10 cellular contexts compared by ENCODE assay signal in the genomic region with DNA sequence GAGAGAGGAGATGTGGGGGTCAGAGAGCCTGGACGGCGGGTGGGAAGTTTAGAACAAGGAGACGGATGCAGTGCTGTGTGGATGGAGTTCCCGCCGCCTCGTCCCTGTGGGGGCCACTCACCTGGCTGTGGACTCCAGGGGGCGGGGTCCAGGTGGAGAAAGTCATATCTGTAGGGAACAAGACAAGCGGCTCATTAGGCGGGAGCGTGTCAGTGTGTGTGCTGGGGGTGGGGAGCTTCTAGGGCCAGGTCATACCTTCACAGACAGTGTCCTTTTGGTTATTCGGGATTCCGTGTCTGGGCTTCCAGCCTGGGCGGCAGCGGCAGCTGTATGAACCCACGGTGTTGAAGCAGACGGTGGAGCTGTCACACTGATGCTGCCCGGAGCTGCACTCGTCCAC. TPM values are rescaled to one million over a fixed set of nuclear protein-coding genes. Genes with fewer than 3 reads are reported as not detected.
DNase-seq lines count a peak whose midpoint lies in the region; ATAC-seq, FAIRE-seq and TF ChIP-seq lines count a peak whose summit lies in the region.
"Not testable (repeated sequence)": the region's sequence is repeated elsewhere in the genome, so short reads cannot be mapped to it uniquely, and the experiment has no call there.
"Had no signal": no experiment of that assay in that cellular context is flagged by ENCODE, and none has a peak within 500 bp of the region (broad histone marks: within the 10 kb centered on the region; RNA-seq: fewer than 3 reads in every experiment).

No MANE protein-coding gene starts in this region.

- FAIRE-seq in GM12892 (lab: Jason Lieb, UNC): peak; percentile 60

- not testable (repeated sequence) for H3K9me3 Mint-ChIP-seq in activated naive CD4-positive, alpha-beta T cell treated with anti-CD3 and anti-CD28 coated beads for 36 hours; dendritic cell treated with granulocyte-macrophage colony-stimulating factor and Interleukin-4, amounts not matched to agents 40 ng/mL and 50 ng/mL, for 4 days; natural killer cell treated with Interleukin-12 subunit alpha and Interleukin-12 subunit beta and Interleukin-15 and Interleukin-18, amount 100 ng/mL, for 72 hours; stimulated activated memory B cell treated with anti-CD40 and anti-IgM and Interleukin-4, amounts not matched to agents 10 μg/mL and 1 μg/mL and 100 μg/mL, for 72 hours

- not testable (repeated sequence) for H3K4me3 ChIP-seq in lower lobe of right lung

- H3K27me3 ChIP-seq in lower lobe of right lung (ENCODE audit: low read depth): not testable (repeated sequence)

- H3K4me3 Mint-ChIP-seq in activated naive CD4-positive, alpha-beta T cell treated with anti-CD3 and anti-CD28 coated beads for 36 hours; dendritic cell treated with granulocyte-macrophage colony-stimulating factor and Interleukin-4, amounts not matched to agents 40 ng/mL and 50 ng/mL, for 4 days; natural killer cell treated with Interleukin-12 subunit alpha and Interleukin-12 subunit beta and Interleukin-15 and Interleukin-18, amount 100 ng/mL, for 72 hours; stimulated activated memory B cell treated with anti-CD40 and anti-IgM and Interleukin-4, amounts not matched to agents 10 μg/mL and 1 μg/mL and 100 μg/mL, for 72 hours: not testable (repeated sequence)

- not testable (repeated sequence) for H3K36me3 ChIP-seq in lower lobe of right lung

- H3K4me1 Mint-ChIP-seq in activated naive CD4-positive, alpha-beta T cell treated with anti-CD3 and anti-CD28 coated beads for 36 hours (ENCODE audit: low read depth); natural killer cell treated with Interleukin-12 subunit alpha and Interleukin-12 subunit beta and Interleukin-15 and Interleukin-18, amount 100 ng/mL, for 72 hours (ENCODE audit: low read depth in 2 of 2); stimulated activated memory B cell treated with anti-CD40 and anti-IgM and Interleukin-4, amounts not matched to agents 10 μg/mL and 1 μg/mL and 100 μg/mL, for 72 hours: not testable (repeated sequence)
- H3K4me1 Mint-ChIP-seq in dendritic cell treated with granulocyte-macrophage colony-stimulating factor and Interleukin-4, amounts not matched to agents 40 ng/mL and 50 ng/mL, for 4 days (ENCODE audit: low read depth): peaks cover 70% of the 10 kb centered on the region

- TF ChIP-seq POLR2A in GM12892 (IDR thresholded peaks at IDR 0.05; ENCODE audit: low read depth, low read length): not testable (repeated sequence)

- CTCF ChIA-PET in activated naive CD4-positive, alpha-beta T cell treated with anti-CD3 and anti-CD28 coated beads for 36 hours (lab: Charles Lee): interaction anchor here (0.6 kb wide), 2 partner anchors 11 to 367 kb away, joined by 4 to 5 read pairs; no protein-coding TSS in a partner anchor

- ATAC-seq in lower lobe of right lung: peak; percentile 45 to 50
- ATAC-seq in natural killer cell treated with Interleukin-12 subunit alpha and Interleukin-12 subunit beta and Interleukin-15 and Interleukin-18, amount 100 ng/mL, for 72 hours: peak; percentile 24 to 25
- not testable (repeated sequence) for ATAC-seq in stimulated activated memory B cell treated with anti-CD40 and anti-IgM and Interleukin-4, amounts not matched to agents 10 μg/mL and 1 μg/mL and 100 μg/mL, for 72 hours

- H3K27ac ChIP-seq in lower lobe of right lung: not testable (repeated sequence)

- peak overlapping the region; percentile 46 for H3K27ac Mint-ChIP-seq in activated naive CD4-positive, alpha-beta T cell treated with anti-CD3 and anti-CD28 coated beads for 36 hours
- H3K27ac Mint-ChIP-seq in dendritic cell treated with granulocyte-macrophage colony-stimulating factor and Interleukin-4, amounts not matched to agents 40 ng/mL and 50 ng/mL, for 4 days: peak overlapping the region; percentile 74
- H3K27ac Mint-ChIP-seq in natural killer cell treated with Interleukin-12 subunit alpha and Interleukin-12 subunit beta and Interleukin-15 and Interleukin-18, amount 100 ng/mL, for 72 hours: not testable (repeated sequence)
- peak overlapping the region; percentile 57 for H3K27ac Mint-ChIP-seq in stimulated activated memory B cell treated with anti-CD40 and anti-IgM and Interleukin-4, amounts not matched to agents 10 μg/mL and 1 μg/mL and 100 μg/mL, for 72 hours

- not testable (repeated sequence) for TF ChIP-seq CTCF in lower lobe of right lung (IDR thresholded peaks at IDR 0.05)

- not testable (repeated sequence) for H3K36me3 Mint-ChIP-seq in activated naive CD4-positive, alpha-beta T cell treated with anti-CD3 and anti-CD28 coated beads for 36 hours (ENCODE audit: low read depth); natural killer cell treated with Interleukin-12 subunit alpha and Interleukin-12 subunit beta and Interleukin-15 and Interleukin-18, amount 100 ng/mL, for 72 hours
- peaks cover 100% of the 10 kb centered on the region for H3K36me3 Mint-ChIP-seq in dendritic cell treated with granulocyte-macrophage colony-stimulating factor and Interleukin-4, amounts not matched to agents 40 ng/mL and 50 ng/mL, for 4 days (ENCODE audit: low read depth)
- peaks cover 20% of the 10 kb centered on the region for H3K36me3 Mint-ChIP-seq in stimulated activated memory B cell treated with anti-CD40 and anti-IgM and Interleukin-4, amounts not matched to agents 10 μg/mL and 1 μg/mL and 100 μg/mL, for 72 hours

- H3K27me3 Mint-ChIP-seq in activated naive CD4-positive, alpha-beta T cell treated with anti-CD3 and anti-CD28 coated beads for 36 hours (ENCODE audit: low read depth): peaks cover 24% of the 10 kb centered on the region
- not testable (repeated sequence) for H3K27me3 Mint-ChIP-seq in dendritic cell treated with granulocyte-macrophage colony-stimulating factor and Interleukin-4, amounts not matched to agents 40 ng/mL and 50 ng/mL, for 4 days
- H3K27me3 Mint-ChIP-seq in natural killer cell treated with Interleukin-12 subunit alpha and Interleukin-12 subunit beta and Interleukin-15 and Interleukin-18, amount 100 ng/mL, for 72 hours: peaks cover 7 to 10% of the 10 kb centered on the region in 2 donors
- peaks cover 63% of the 10 kb centered on the region for H3K27me3 Mint-ChIP-seq in stimulated activated memory B cell treated with anti-CD40 and anti-IgM and Interleukin-4, amounts not matched to agents 10 μg/mL and 1 μg/mL and 100 μg/mL, for 72 hours

- intact Hi-C loops in activated naive CD4-positive, alpha-beta T cell treated with anti-CD3 and anti-CD28 coated beads for 36 hours (cut with micrococcal nuclease); dendritic cell treated with granulocyte-macrophage colony-stimulating factor and Interleukin-4, amounts not matched to agents 40 ng/mL and 50 ng/mL, for 4 days (cut with micrococcal nuclease); lower lobe of right lung (cut with DNase I): not testable (repeated sequence)

- not testable (repeated sequence) for DNase-seq in GM12892 (ENCODE audit: insufficient read length); activated naive CD4-positive, alpha-beta T cell treated with anti-CD3 and anti-CD28 coated beads for 36 hours; natural killer cell treated with Interleukin-12 subunit alpha and Interleukin-12 subunit beta and Interleukin-15 and Interleukin-18, amount 100 ng/mL, for 72 hours (ENCODE audit: low spot score)
- DNase-seq in activated CD4-positive, alpha-beta T cell treated with anti-CD3 and anti-CD28 coated beads, Interleukin-2, amount 50 U/mL, for 1 hour: peak; percentile 7
- peak; percentile 20 for DNase-seq in lower lobe of right lung

- H3K4me1 ChIP-seq in lower lobe of right lung: not testable (repeated sequence)

- not testable (repeated sequence) for H3K9me3 ChIP-seq in lower lobe of right lung

RNA-seq across cellular contexts. Expression of a gene that starts 13.0 kb away (rescaled TPM):
- 2.8 TPM for polyA plus RNA-seq in GM12892 (2012; ENCODE audit: missing spikeins)
- under 1 TPM; 0.40 to 0.45 TPM for total RNA-seq in activated naive CD4-positive, alpha-beta T cell treated with anti-CD3 and anti-CD28 coated beads for 36 hours
- total RNA-seq in lower lobe of right lung: 19.9 TPM
- total RNA-seq in natural killer cell treated with Interleukin-12 subunit alpha and Interleukin-12 subunit beta and Interleukin-15 and Interleukin-18, amount 100 ng/mL, for 72 hours: 1 to 10 TPM; 4.4 to 4.6 TPM
- total RNA-seq: Calu3, GM23248, H7 had no signal
